ENCODE assay signal across 7 cellular contexts in genomic region chr7:1939434-1940401, GRCh38.
DNase-seq lines count a peak whose midpoint lies in the region; ATAC-seq lines count a peak whose summit lies in the region.

No MANE protein-coding gene starts in this region.

- H3K9me3 Mint-ChIP-seq in activated CD4-positive, alpha-beta T cell treated with anti-CD3 and anti-CD28 coated beads, Interleukin-2, amount 10 ng/mL, durations not matched to agents 7 days and 5 days, result peaks cover 2% of the 10 kb centered on the region

- peak; percentile 26 for DNase-seq in activated CD4-positive, alpha-beta T cell treated with anti-CD3 and anti-CD28 coated beads, Interleukin-2, amount 10 ng/mL, durations not matched to agents 7 days and 5 days
- DNase-seq in left ventricle myocardium superior (peak; percentile 34), NCI-H187 treated with DMSO at 0.1 percent for 48 hours (lab: John Stamatoyannopoulos, UW) (no peak), NCI-H2227 (lab: John Stamatoyannopoulos, UW; ENCODE audit: unreplicated experiment) (no peak), ACHN (no peak)

- no peaks in the 10 kb centered on the region for H3K27me3 Mint-ChIP-seq in activated CD4-positive, alpha-beta T cell treated with anti-CD3 and anti-CD28 coated beads, Interleukin-2, amount 10 ng/mL, durations not matched to agents 7 days and 5 days

- H3K4me3 Mint-ChIP-seq in activated CD4-positive, alpha-beta T cell treated with anti-CD3 and anti-CD28 coated beads, Interleukin-2, amount 10 ng/mL, durations not matched to agents 7 days and 5 days, result peak overlapping the region; percentile 96

- intact Hi-C loops in left ventricle myocardium superior (cut with micrococcal nuclease), result no loop called here

- peaks cover 33% of the 10 kb centered on the region for H3K36me3 Mint-ChIP-seq in activated CD4-positive, alpha-beta T cell treated with anti-CD3 and anti-CD28 coated beads, Interleukin-2, amount 10 ng/mL, durations not matched to agents 7 days and 5 days (ENCODE audit: low read depth)

- CTCF ChIA-PET in activated CD4-positive, alpha-beta T cell treated with anti-CD3 and anti-CD28 coated beads, Interleukin-2, amount 10 ng/mL, durations not matched to agents 7 days and 5 days (lab: Charles Lee), result interaction anchor here (0.9 to 1.1 kb wide), 2 partner anchors 11 to 13 kb away, joined by 3 to 4 read pairs; no protein-coding TSS in a partner anchor

- POLR2A ChIA-PET in activated CD4-positive, alpha-beta T cell treated with anti-CD3 and anti-CD28 coated beads, Interleukin-2, amount 10 ng/mL, durations not matched to agents 7 days and 5 days (lab: Charles Lee), result interaction anchor here (1.1 kb wide), 1 partner anchor 98 kb away, joined by 5 read pairs; no protein-coding TSS in a partner anchor

- H3K27ac Mint-ChIP-seq in activated CD4-positive, alpha-beta T cell treated with anti-CD3 and anti-CD28 coated beads, Interleukin-2, amount 10 ng/mL, durations not matched to agents 7 days and 5 days, result peak overlapping the region; percentile 100

- peaks cover 64% of the 10 kb centered on the region for H3K4me1 Mint-ChIP-seq in activated CD4-positive, alpha-beta T cell treated with anti-CD3 and anti-CD28 coated beads, Interleukin-2, amount 10 ng/mL, durations not matched to agents 7 days and 5 days

- ATAC-seq in GM19372 (IDR thresholded peaks at IDR 0.05; ENCODE audit: low read depth, unreplicated experiment) (peak; percentile 27), HG03039 (IDR thresholded peaks at IDR 0.05; ENCODE audit: unreplicated experiment) (peak; percentile 19), left ventricle myocardium superior (peak; percentile 18)

- in situ Hi-C loops in ACHN (cut with HindIII; ENCODE audit: low pct_ligation_motif_present, low pct_unique_long_range_greater_than_20kb, low sequenced_read_pairs), result no loop called here

Comparison
In these comparisons a context has a peak if more than half of its experiments do, and no peak if none do; other contexts are left out.
1. DNase-seq: peak in activated CD4-positive, alpha-beta T cell treated with anti-CD3 and anti-CD28 coated beads, Interleukin-2, amount 10 ng/mL, durations not matched to agents 7 days and 5 days (single experiment) and left ventricle myocardium superior (single experiment); none in NCI-H187 treated with DMSO at 0.1 percent for 48 hours (single experiment), NCI-H2227 (single experiment) and ACHN (single experiment).
2. Peak in every context shown above with its lines, with median percentiles within 50 percentile points of each other: ATAC-seq.